1 cellular context compared by ENCODE assay signal in the genomic region with DNA sequence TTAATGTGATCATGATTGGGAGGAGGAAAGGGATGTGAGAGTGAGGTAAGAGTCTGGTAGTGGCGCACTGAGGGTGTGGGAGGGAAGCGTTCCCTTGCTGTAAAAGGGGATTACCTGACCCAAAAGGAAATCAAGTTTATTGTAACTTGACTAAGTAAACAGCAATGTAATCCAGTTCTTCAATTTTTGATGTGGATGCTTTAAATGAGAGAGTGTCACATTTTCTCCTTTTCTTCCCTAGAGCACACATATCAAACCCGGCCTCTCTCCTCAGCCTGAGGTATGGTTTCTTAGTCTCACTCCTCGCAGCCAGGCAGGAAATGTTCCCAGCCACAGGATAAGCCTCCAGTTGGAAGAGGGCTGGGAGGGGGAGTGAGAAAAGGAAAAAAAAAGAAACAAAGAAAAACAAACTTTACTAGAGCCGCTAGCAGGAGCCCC.
TF ChIP-seq lines count a peak whose summit lies in the region.

No MANE protein-coding gene starts in this region.

TF ChIP-seq in K562, 482 proteins besides CTCF, POLR2A, EP300 and RAD21 (continued from another document):
- TF ChIP-seq, protein P1, sequence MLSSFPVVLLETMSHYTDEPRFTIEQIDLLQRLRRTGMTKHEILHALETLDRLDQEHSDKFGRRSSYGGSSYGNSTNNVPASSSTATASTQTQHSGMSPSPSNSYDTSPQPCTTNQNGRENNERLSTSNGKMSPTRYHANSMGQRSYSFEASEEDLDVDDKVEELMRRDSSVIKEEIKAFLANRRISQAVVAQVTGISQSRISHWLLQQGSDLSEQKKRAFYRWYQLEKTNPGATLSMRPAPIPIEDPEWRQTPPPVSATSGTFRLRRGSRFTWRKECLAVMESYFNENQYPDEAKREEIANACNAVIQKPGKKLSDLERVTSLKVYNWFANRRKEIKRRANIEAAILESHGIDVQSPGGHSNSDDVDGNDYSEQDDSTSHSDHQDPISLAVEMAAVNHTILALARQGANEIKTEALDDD (IDR thresholded peaks at IDR 0.05): 0 out of 2 replicates have a peak, but pooled peaks have one; percentile 4
- TF ChIP-seq PYGO2 (tag; IDR thresholded peaks at IDR 0.05) (no peak), NFATC3 (IDR thresholded peaks at IDR 0.05) (no peak), POU5F1 (IDR thresholded peaks at IDR 0.05; ENCODE audit: borderline replicate concordance, low read depth, low read length, partially characterized antibody) (no peak), ARID1B (IDR thresholded peaks at IDR 0.05) (peak; percentile 11; the same call in 1 of the 2 replicates), SMARCA4 (IDR thresholded peaks at IDR 0.05) (0 out of 2 replicates have a peak, but pooled peaks have one; percentile 23), CHCHD3 (CRISPR knock-in tag; IDR thresholded peaks at IDR 0.05) (no peak), RNF2 (IDR thresholded peaks at IDR 0.05) (no peak), TAF15 (IDR thresholded peaks at IDR 0.05; ENCODE audit: low read depth, low read length) (no peak), ZEB2 (IDR thresholded peaks at IDR 0.05) (peak; percentile 14; the same call in 1 of the 2 replicates)
- TF ChIP-seq, protein P2, sequence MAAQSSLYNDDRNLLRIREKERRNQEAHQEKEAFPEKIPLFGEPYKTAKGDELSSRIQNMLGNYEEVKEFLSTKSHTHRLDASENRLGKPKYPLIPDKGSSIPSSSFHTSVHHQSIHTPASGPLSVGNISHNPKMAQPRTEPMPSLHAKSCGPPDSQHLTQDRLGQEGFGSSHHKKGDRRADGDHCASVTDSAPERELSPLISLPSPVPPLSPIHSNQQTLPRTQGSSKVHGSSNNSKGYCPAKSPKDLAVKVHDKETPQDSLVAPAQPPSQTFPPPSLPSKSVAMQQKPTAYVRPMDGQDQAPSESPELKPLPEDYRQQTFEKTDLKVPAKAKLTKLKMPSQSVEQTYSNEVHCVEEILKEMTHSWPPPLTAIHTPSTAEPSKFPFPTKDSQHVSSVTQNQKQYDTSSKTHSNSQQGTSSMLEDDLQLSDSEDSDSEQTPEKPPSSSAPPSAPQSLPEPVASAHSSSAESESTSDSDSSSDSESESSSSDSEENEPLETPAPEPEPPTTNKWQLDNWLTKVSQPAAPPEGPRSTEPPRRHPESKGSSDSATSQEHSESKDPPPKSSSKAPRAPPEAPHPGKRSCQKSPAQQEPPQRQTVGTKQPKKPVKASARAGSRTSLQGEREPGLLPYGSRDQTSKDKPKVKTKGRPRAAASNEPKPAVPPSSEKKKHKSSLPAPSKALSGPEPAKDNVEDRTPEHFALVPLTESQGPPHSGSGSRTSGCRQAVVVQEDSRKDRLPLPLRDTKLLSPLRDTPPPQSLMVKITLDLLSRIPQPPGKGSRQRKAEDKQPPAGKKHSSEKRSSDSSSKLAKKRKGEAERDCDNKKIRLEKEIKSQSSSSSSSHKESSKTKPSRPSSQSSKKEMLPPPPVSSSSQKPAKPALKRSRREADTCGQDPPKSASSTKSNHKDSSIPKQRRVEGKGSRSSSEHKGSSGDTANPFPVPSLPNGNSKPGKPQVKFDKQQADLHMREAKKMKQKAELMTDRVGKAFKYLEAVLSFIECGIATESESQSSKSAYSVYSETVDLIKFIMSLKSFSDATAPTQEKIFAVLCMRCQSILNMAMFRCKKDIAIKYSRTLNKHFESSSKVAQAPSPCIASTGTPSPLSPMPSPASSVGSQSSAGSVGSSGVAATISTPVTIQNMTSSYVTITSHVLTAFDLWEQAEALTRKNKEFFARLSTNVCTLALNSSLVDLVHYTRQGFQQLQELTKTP (IDR thresholded peaks at IDR 0.05; ENCODE audit: low read depth in 1 of 2, partially characterized antibody in 2 of 2): no peak
- TF ChIP-seq, protein P3, sequence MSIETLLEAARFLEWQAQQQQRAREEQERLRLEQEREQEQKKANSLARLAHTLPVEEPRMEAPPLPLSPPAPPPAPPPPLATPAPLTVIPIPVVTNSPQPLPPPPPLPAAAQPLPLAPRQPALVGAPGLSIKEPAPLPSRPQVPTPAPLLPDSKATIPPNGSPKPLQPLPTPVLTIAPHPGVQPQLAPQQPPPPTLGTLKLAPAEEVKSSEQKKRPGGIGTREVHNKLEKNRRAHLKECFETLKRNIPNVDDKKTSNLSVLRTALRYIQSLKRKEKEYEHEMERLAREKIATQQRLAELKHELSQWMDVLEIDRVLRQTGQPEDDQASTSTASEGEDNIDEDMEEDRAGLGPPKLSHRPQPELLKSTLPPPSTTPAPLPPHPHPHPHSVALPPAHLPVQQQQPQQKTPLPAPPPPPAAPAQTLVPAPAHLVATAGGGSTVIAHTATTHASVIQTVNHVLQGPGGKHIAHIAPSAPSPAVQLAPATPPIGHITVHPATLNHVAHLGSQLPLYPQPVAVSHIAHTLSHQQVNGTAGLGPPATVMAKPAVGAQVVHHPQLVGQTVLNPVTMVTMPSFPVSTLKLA (conservative IDR thresholded peaks at IDR 0.05): no peak
- TF ChIP-seq, protein P4, sequence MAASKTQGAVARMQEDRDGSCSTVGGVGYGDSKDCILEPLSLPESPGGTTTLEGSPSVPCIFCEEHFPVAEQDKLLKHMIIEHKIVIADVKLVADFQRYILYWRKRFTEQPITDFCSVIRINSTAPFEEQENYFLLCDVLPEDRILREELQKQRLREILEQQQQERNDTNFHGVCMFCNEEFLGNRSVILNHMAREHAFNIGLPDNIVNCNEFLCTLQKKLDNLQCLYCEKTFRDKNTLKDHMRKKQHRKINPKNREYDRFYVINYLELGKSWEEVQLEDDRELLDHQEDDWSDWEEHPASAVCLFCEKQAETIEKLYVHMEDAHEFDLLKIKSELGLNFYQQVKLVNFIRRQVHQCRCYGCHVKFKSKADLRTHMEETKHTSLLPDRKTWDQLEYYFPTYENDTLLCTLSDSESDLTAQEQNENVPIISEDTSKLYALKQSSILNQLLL (CRISPR knock-in tag; IDR thresholded peaks at IDR 0.05; ENCODE audit: borderline replicate concordance): no peak
